In the genomic region with DNA sequence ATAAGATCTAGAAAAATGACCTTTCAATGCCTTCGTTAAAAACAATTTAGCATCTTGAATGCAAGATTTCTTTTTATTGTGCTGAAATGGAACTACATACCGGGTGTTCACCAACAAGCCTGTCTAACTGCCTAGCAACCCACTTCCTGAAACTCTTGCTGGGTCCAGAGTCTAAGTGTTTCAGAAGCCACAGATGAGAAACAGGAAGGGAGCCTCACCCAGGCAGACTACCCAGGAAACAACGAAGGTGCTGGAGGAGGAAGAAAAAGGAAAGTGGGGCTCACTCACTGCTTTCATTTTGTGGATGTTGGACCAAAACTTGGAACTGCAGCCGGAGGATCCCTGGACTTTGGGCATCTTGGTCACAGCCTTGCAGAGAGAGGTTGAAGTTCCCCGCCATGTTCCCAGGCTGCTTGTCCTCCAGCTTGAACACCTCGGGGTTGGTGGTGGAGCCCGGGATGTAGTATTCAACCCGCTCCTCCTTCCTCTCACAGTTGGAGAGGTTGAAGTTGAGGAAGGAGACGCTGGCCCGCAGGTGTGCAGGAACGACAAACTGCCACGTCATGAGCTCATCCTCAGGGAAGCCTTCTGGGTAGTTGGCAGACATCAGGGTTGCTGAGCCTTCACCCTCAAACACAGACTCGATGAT, we compare ENCODE assay signal across 10 cellular contexts. TPM values are rescaled to one million over a fixed set of nuclear protein-coding genes. Genes with fewer than 3 reads are reported as not detected.
DNase-seq lines count a peak whose midpoint lies in the region; ATAC-seq, FAIRE-seq and TF ChIP-seq lines count a peak whose summit lies in the region.
"Had no signal": no experiment of that assay in that cellular context is flagged by ENCODE, and none has a peak within 500 bp of the region (broad histone marks: within the 10 kb centered on the region; RNA-seq: fewer than 3 reads in every experiment).

No MANE protein-coding gene starts in this region.

- FAIRE-seq in small intestine (lab: Jason Lieb, UNC), result peak; percentile 33

- H3K27ac ChIP-seq in small intestine (ENCODE audit: low read depth in 1 of 2, low read length in 1 of 2), result peak overlapping the region; percentile 96 to 97
- H3K27ac ChIP-seq: left ventricle myocardium inferior had no signal

- TF ChIP-seq CTCF in nephron progenitor cell (IDR thresholded peaks at IDR 0.05), result no peak

- peaks cover 82% of the 10 kb centered on the region for H3K4me1 Mint-ChIP-seq in activated CD8-positive, alpha-beta memory T cell treated with anti-CD3 and anti-CD28 coated beads, Interleukin-2, amount 10 ng/mL, durations not matched to agents 7 days and 5 days
- peaks cover 68% of the 10 kb centered on the region for H3K4me1 Mint-ChIP-seq in activated naive CD8-positive, alpha-beta T cell treated with anti-CD3 and anti-CD28 coated beads, Interleukin-2, amount 10 ng/mL, durations not matched to agents 7 days and 5 days
- H3K4me1 Mint-ChIP-seq in nephron progenitor cell, result peaks cover 5% of the 10 kb centered on the region

- peak overlapping the region; percentile 78 for H3K27ac Mint-ChIP-seq in activated CD8-positive, alpha-beta memory T cell treated with anti-CD3 and anti-CD28 coated beads, Interleukin-2, amount 10 ng/mL, durations not matched to agents 7 days and 5 days
- peak overlapping the region; percentile 85 for H3K27ac Mint-ChIP-seq in activated naive CD8-positive, alpha-beta T cell treated with anti-CD3 and anti-CD28 coated beads, Interleukin-2, amount 10 ng/mL, durations not matched to agents 7 days and 5 days
- no peak overlapping the region for H3K27ac Mint-ChIP-seq in nephron progenitor cell

- CTCF ChIA-PET in activated CD8-positive, alpha-beta memory T cell treated with anti-CD3 and anti-CD28 coated beads, Interleukin-2, amount 10 ng/mL, durations not matched to agents 7 days and 5 days (lab: Charles Lee), result interaction anchor here (0.9 kb wide), 1 partner anchor 100 kb away, joined by 4 read pairs; no protein-coding TSS in a partner anchor

- DNase-seq in activated CD8-positive, alpha-beta memory T cell treated with anti-CD3 and anti-CD28 coated beads, Interleukin-2, amount 10 ng/mL, durations not matched to agents 7 days and 5 days, result peak; percentile 76
- no peak for DNase-seq in activated CD8-positive, alpha-beta memory T cell treated with anti-CD3 and anti-CD28 coated beads for 24 hours
- peak; percentile 98 for DNase-seq in NOMO-1 treated with DMSO at 0.1 percent for 48 hours (lab: John Stamatoyannopoulos, UW; ENCODE audit: unreplicated experiment)
- peak; percentile 45 for DNase-seq in activated naive CD8-positive, alpha-beta T cell treated with anti-CD3 and anti-CD28 coated beads, Interleukin-2, amount 10 ng/mL, durations not matched to agents 7 days and 5 days
- DNase-seq in small intestine, result peak; percentile 97
- DNase-seq in nephron progenitor cell, result no peak
- DNase-seq: left ventricle myocardium inferior, T-helper 9 cell had no signal

- peaks cover 29% of the 10 kb centered on the region for H3K36me3 Mint-ChIP-seq in activated CD8-positive, alpha-beta memory T cell treated with anti-CD3 and anti-CD28 coated beads, Interleukin-2, amount 10 ng/mL, durations not matched to agents 7 days and 5 days
- H3K36me3 Mint-ChIP-seq in activated naive CD8-positive, alpha-beta T cell treated with anti-CD3 and anti-CD28 coated beads, Interleukin-2, amount 10 ng/mL, durations not matched to agents 7 days and 5 days, result peaks cover 42% of the 10 kb centered on the region
- no peaks in the 10 kb centered on the region for H3K36me3 Mint-ChIP-seq in nephron progenitor cell (ENCODE audit: low read depth)

- ATAC-seq in activated CD8-positive, alpha-beta memory T cell treated with anti-CD3 and anti-CD28 coated beads, Interleukin-2, amount 10 ng/mL, durations not matched to agents 7 days and 5 days, result peak; percentile 70
- ATAC-seq in activated naive CD8-positive, alpha-beta T cell treated with anti-CD3 and anti-CD28 coated beads, Interleukin-2, amount 10 ng/mL, durations not matched to agents 7 days and 5 days (ENCODE audit: low read depth), result peak; percentile 64
- no peak for ATAC-seq in HG03108 (IDR thresholded peaks at IDR 0.05; ENCODE audit: unreplicated experiment)
- ATAC-seq in HG02870 (IDR thresholded peaks at IDR 0.05; ENCODE audit: unreplicated experiment), result no peak

- H3K27me3 Mint-ChIP-seq in activated CD8-positive, alpha-beta memory T cell treated with anti-CD3 and anti-CD28 coated beads, Interleukin-2, amount 10 ng/mL, durations not matched to agents 7 days and 5 days, result peaks cover 7% of the 10 kb centered on the region
- peaks cover 3% of the 10 kb centered on the region for H3K27me3 Mint-ChIP-seq in activated naive CD8-positive, alpha-beta T cell treated with anti-CD3 and anti-CD28 coated beads, Interleukin-2, amount 10 ng/mL, durations not matched to agents 7 days and 5 days
- peaks cover 8% of the 10 kb centered on the region for H3K27me3 Mint-ChIP-seq in nephron progenitor cell (ENCODE audit: low read depth, poor library complexity)

- peaks cover 3 to 9% of the 10 kb centered on the region in 2 donors for H3K4me1 ChIP-seq in small intestine (ENCODE audit: control insufficient read depth in 2 of 2, insufficient read depth in 1 of 2, low read depth in 1 of 2, low read length in 1 of 2)

- no peaks in the 10 kb centered on the region for H3K27me3 ChIP-seq in small intestine (ENCODE audit: control insufficient read depth in 2 of 2, insufficient read depth in 2 of 2, low read length in 2 of 2)

- no peaks in the 10 kb centered on the region for H3K9me3 ChIP-seq in small intestine (ENCODE audit: control insufficient read depth, low read depth)
- H3K9me3 ChIP-seq: left ventricle myocardium inferior had no signal

- H3K4me3 Mint-ChIP-seq in activated CD8-positive, alpha-beta memory T cell treated with anti-CD3 and anti-CD28 coated beads, Interleukin-2, amount 10 ng/mL, durations not matched to agents 7 days and 5 days, result peak overlapping the region; percentile 56
- H3K4me3 Mint-ChIP-seq in activated naive CD8-positive, alpha-beta T cell treated with anti-CD3 and anti-CD28 coated beads, Interleukin-2, amount 10 ng/mL, durations not matched to agents 7 days and 5 days, result peak overlapping the region; percentile 80
- H3K4me3 Mint-ChIP-seq in nephron progenitor cell, result no peak overlapping the region

- peak overlapping the region in 1 of 2 donors; percentile 13 for H3K4me3 ChIP-seq in small intestine (ENCODE audit: low read depth in 1 of 2, low read length in 2 of 2)
- H3K4me3 ChIP-seq: left ventricle myocardium inferior had no signal

- POLR2A ChIA-PET in activated naive CD8-positive, alpha-beta T cell treated with anti-CD3 and anti-CD28 coated beads, Interleukin-2, amount 10 ng/mL, durations not matched to agents 7 days and 5 days (lab: Charles Lee), result interaction anchor here (1.7 kb wide), 1 partner anchor 8 kb away, joined by 4 read pairs; no protein-coding TSS in a partner anchor

- peaks cover 0 to 13% of the 10 kb centered on the region in 2 donors for H3K36me3 ChIP-seq in small intestine (ENCODE audit: control insufficient read depth in 2 of 2, insufficient read depth in 2 of 2, low read length in 2 of 2)
- H3K36me3 ChIP-seq: left ventricle myocardium inferior had no signal

- H3K9me3 Mint-ChIP-seq in activated CD8-positive, alpha-beta memory T cell treated with anti-CD3 and anti-CD28 coated beads, Interleukin-2, amount 10 ng/mL, durations not matched to agents 7 days and 5 days (ENCODE audit: low read depth), result no peaks in the 10 kb centered on the region
- H3K9me3 Mint-ChIP-seq in activated naive CD8-positive, alpha-beta T cell treated with anti-CD3 and anti-CD28 coated beads, Interleukin-2, amount 10 ng/mL, durations not matched to agents 7 days and 5 days, result no peaks in the 10 kb centered on the region
- no peaks in the 10 kb centered on the region for H3K9me3 Mint-ChIP-seq in nephron progenitor cell

- WGBS in small intestine, 3 donors, result 14 to 46% (median 19%) methylated on average over 13 of the region's 13 CpGs

RNA-seq across cellular contexts. Expression of a gene that starts 35.9 kb away (rescaled TPM):
- 1 to 10 TPM; 5.3 to 7.0 TPM for total RNA-seq in activated CD8-positive, alpha-beta memory T cell treated with anti-CD3 and anti-CD28 coated beads, Interleukin-2, amount 10 ng/mL, durations not matched to agents 7 days and 5 days
- total RNA-seq in activated naive CD8-positive, alpha-beta T cell treated with anti-CD3 and anti-CD28 coated beads, Interleukin-2, amount 10 ng/mL, durations not matched to agents 7 days and 5 days, result 1 to 10 TPM; 7.1 to 8.7 TPM
- 10 to 100 TPM in 1 of 3 donors, 1 to 10 TPM in 2; 8.4 to 16.8 (median 8.5) TPM for polyA plus RNA-seq in small intestine

Comparison
In these comparisons a context has a peak if more than half of its experiments do, and no peak if none do; other contexts are left out.
1. DNase-seq: peak in activated CD8-positive, alpha-beta memory T cell treated with anti-CD3 and anti-CD28 coated beads, Interleukin-2, amount 10 ng/mL, durations not matched to agents 7 days and 5 days (single experiment), NOMO-1 treated with DMSO at 0.1 percent for 48 hours (single experiment), activated naive CD8-positive, alpha-beta T cell treated with anti-CD3 and anti-CD28 coated beads, Interleukin-2, amount 10 ng/mL, durations not matched to agents 7 days and 5 days (single experiment) and small intestine (single experiment); none in activated CD8-positive, alpha-beta memory T cell treated with anti-CD3 and anti-CD28 coated beads for 24 hours (single experiment) and nephron progenitor cell (single experiment).
2. ATAC-seq: peak in activated CD8-positive, alpha-beta memory T cell treated with anti-CD3 and anti-CD28 coated beads, Interleukin-2, amount 10 ng/mL, durations not matched to agents 7 days and 5 days (single experiment) and activated naive CD8-positive, alpha-beta T cell treated with anti-CD3 and anti-CD28 coated beads, Interleukin-2, amount 10 ng/mL, durations not matched to agents 7 days and 5 days (single experiment); none in HG03108 (single experiment) and HG02870 (single experiment).